ENCODE assay signal across 1 cellular context in the genomic region with DNA sequence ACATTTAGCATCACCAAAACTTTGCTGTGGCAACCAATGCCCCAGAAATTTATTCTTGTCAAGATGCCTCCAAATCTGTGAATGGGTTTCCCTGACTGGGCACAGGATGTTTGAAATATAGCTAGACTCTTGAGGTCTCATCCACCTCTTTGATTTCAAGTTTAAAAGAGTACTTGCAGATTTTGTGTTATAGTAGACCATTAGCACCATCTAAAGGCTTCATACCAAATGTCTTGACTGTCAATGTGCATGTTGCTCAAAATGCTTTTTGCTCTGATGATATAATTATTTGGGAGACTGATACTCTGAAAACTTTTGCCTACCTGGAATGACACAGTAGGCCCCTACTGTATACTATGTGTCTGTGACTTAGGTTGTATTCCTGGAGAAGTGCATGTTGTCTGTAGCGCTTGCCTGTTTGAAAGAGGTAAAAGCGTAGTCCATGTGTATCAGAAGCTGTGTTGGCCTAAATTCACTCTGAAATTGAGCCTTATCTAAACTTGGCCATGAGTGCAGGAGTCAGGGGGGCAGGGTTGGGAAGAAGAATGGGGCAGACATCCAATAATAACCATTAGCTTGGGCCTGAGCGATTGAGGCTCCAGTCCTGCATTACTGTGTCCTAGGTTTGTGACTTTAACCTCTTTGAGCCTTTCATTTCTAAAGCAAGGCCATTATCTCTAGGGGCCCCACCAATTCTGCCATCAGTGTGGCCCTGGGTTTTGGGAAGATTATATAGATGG.
TF ChIP-seq lines count a peak whose summit lies in the region.

No MANE protein-coding gene starts in this region.

TF ChIP-seq in HCT116, 20 proteins besides CTCF, POLR2A, EP300 and RAD21:
- TF ChIP-seq, protein P1, sequence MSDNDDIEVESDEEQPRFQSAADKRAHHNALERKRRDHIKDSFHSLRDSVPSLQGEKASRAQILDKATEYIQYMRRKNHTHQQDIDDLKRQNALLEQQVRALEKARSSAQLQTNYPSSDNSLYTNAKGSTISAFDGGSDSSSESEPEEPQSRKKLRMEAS (IDR thresholded peaks at IDR 0.05): no peak
- no peak for TF ChIP-seq FOSL1 (IDR thresholded peaks at IDR 0.05; ENCODE audit: low read depth)
- no peak for TF ChIP-seq SP1 (IDR thresholded peaks at IDR 0.05; ENCODE audit: low read depth)
- TF ChIP-seq CBX3 (IDR thresholded peaks at IDR 0.05; ENCODE audit: low read depth): no peak
- no peak for TF ChIP-seq ZFX (IDR thresholded peaks at IDR 0.05)
